In genomic region chr10:114507449-114507848, GRCh38 we compare ENCODE assay signal across 10 cellular contexts.
DNase-seq lines count a peak whose midpoint lies in the region; ATAC-seq and TF ChIP-seq lines count a peak whose summit lies in the region.
"Had no signal": no experiment of that assay in that cellular context is flagged by ENCODE, and none has a peak within 500 bp of the region (broad histone marks: within the 10 kb centered on the region; RNA-seq: fewer than 3 reads in every experiment).

No MANE protein-coding gene starts in this region.

- H3K4me3 Mint-ChIP-seq in H9 (no peak overlapping the region), WTC11 (no peak overlapping the region)

- H3K23ac ChIP-seq in H9 (ENCODE audit: insufficient read length, low read depth, low read length), result no peak overlapping the region

- H3K36me3 Mint-ChIP-seq in H9 (ENCODE audit: insufficient read depth in 1 of 3, low read depth in 3 of 3) (peaks cover 0 to 5% (median 0%) of the 10 kb centered on the region in 3 experiments; a peak in 1 of 7 replicates), WTC11 (no peaks in the 10 kb centered on the region)

- H3K4me1 Mint-ChIP-seq in H9, result peaks cover 18 to 19% of the 10 kb centered on the region in 2 experiments
- peaks cover 29% of the 10 kb centered on the region for H3K4me1 Mint-ChIP-seq in WTC11

- no peak overlapping the region for H3K56ac ChIP-seq in H9 (ENCODE audit: insufficient read length, low read depth, low read length)

- H4K5ac ChIP-seq in H9 (ENCODE audit: insufficient read length, low read depth, low read length), result no peak overlapping the region

- intact Hi-C loops in left ventricle myocardium superior (cut with micrococcal nuclease), result no loop called here

- H3K79me2 ChIP-seq in H9 (ENCODE audit: insufficient read depth, low read length), result no peaks in the 10 kb centered on the region; the same call in 1 of the 2 replicates

- H4K8ac ChIP-seq in H9 (replicated peaks; ENCODE audit: insufficient read length, low read depth, low read length), result no peak overlapping the region

- H3K9me3 Mint-ChIP-seq in H9, result no peaks in the 10 kb centered on the region
- H3K9me3 Mint-ChIP-seq in WTC11, result peaks cover 5% of the 10 kb centered on the region

- H3K9me3 ChIP-seq in H9 (ENCODE audit: control insufficient read depth, low read depth, low read length), result no peaks in the 10 kb centered on the region

- no peaks in the 10 kb centered on the region for H3K27me3 ChIP-seq in H9 (ENCODE audit: insufficient read depth, low read length)
- H3K27me3 ChIP-seq in H7 (ENCODE audit: control insufficient read depth, insufficient read depth, low read length), result no peaks in the 10 kb centered on the region

- no peaks in the 10 kb centered on the region for H4K20me1 ChIP-seq in H9 (ENCODE audit: control insufficient read depth, insufficient read depth, insufficient read length)

- H2BK15ac ChIP-seq in H9 (ENCODE audit: low read depth, low read length), result no peak overlapping the region

- no peak overlapping the region for H2BK12ac ChIP-seq in H9 (ENCODE audit: insufficient read length, low read depth, low read length)

- H3T11ph ChIP-seq in H9 (ENCODE audit: low read length), result no peak overlapping the region

- no peak overlapping the region for H2BK20ac ChIP-seq in H9 (ENCODE audit: low read depth, low read length, poor library complexity, severe bottlenecking)

- H4K91ac ChIP-seq in H9 (ENCODE audit: insufficient read length, low read depth, low read length), result no peak overlapping the region

- no peak overlapping the region for H2BK5ac ChIP-seq in H9 (ENCODE audit: insufficient read length, low read length)

- peak overlapping the region in 2 of 3 experiments; percentile 35 to 90; a peak in 2 of 7 replicates for H3K27ac Mint-ChIP-seq in H9
- H3K27ac Mint-ChIP-seq in WTC11, result peak overlapping the region; percentile 53; the same call in 1 of the 2 replicates

- no peak overlapping the region for H3K9ac ChIP-seq in H9 (ENCODE audit: extremely low read depth, insufficient read length, low read length)

- H3K23me2 ChIP-seq in H9 (ENCODE audit: insufficient read length, low read depth, low read length, poor library complexity, severe bottlenecking), result no peaks in the 10 kb centered on the region

- peak; percentile 59 for ATAC-seq in WTC11
- ATAC-seq in left ventricle myocardium superior, result peak; percentile 76
- no peak for ATAC-seq in GM18861 (IDR thresholded peaks at IDR 0.05; ENCODE audit: unreplicated experiment)
- ATAC-seq in HG03521 (IDR thresholded peaks at IDR 0.05; ENCODE audit: unreplicated experiment), result no peak

- H3K36me3 ChIP-seq in H7 (replicated peaks; ENCODE audit: control insufficient read depth, insufficient read depth, low read length), result no peaks in the 10 kb centered on the region

- H2AFZ ChIP-seq in H9 (ENCODE audit: low read length), result no peak overlapping the region

- H3K27ac ChIP-seq in H9 (ENCODE audit: insufficient read length, low read depth, low read length), result no peak overlapping the region
- peak overlapping the region in 11 of 21 experiments; percentile 8 to 55 (median 36) for H3K27ac ChIP-seq in skin epidermis

- DNase-seq in H9, result no peak
- DNase-seq in WTC11 (ENCODE audit: low spot score), result no peak
- DNase-seq in left ventricle myocardium superior, result peak; percentile 82
- DNase-seq in hepatic stellate cell (ENCODE audit: low spot score), result no peak
- DNase-seq in H7, result no peak
- DNase-seq: stimulated activated CD4-positive, alpha-beta T cell treated with anti-CD3 and anti-CD28 coated beads, Interleukin-4, amount 100 ng/mL, for 24 hours had no signal

- no peak for TF ChIP-seq CTCF in H9 (conservative IDR thresholded peaks at IDR 0.05)
- TF ChIP-seq CTCF in WTC11 (IDR thresholded peaks at IDR 0.05), result no peak

- H3K4me1 ChIP-seq in H9 (ENCODE audit: insufficient read depth, low read length), result peaks cover 3% of the 10 kb centered on the region; the same call in 1 of the 2 replicates

- H3K18ac ChIP-seq in H9 (ENCODE audit: insufficient read length, low read depth, low read length), result no peak overlapping the region

- POLR2A ChIA-PET in WTC11 (lab: Charles Lee), result interaction anchor here (1.2 kb wide), 1 partner anchor 9 kb away, joined by 3 read pairs; no protein-coding TSS in a partner anchor

- H3K4ac ChIP-seq in H9 (ENCODE audit: low read depth, low read length), result no peak overlapping the region

- peak overlapping the region; percentile 37; the same call in 1 of the 2 replicates for H3K14ac ChIP-seq in H9 (ENCODE audit: insufficient read depth, low read length)

- no CpG with 5 or more reads among the region's 4 CpGs for WGBS in H9 (ENCODE audit: extremely low coverage, insufficient read length, low lambda C conversion rate)

- H3K4me3 ChIP-seq in skin epidermis, result no peak overlapping the region
- no peak overlapping the region for H3K4me3 ChIP-seq in H7 (ENCODE audit: insufficient read depth, low read depth, low read length)
- H3K4me3 ChIP-seq: dorsolateral prefrontal cortex had no signal

- H3K27me3 Mint-ChIP-seq in H9 (ENCODE audit: low read depth), result no peaks in the 10 kb centered on the region
- H3K27me3 Mint-ChIP-seq in WTC11 (ENCODE audit: low read depth), result no peaks in the 10 kb centered on the region

- H3K79me1 ChIP-seq in H9 (ENCODE audit: insufficient read depth, low read depth, low read length, poor library complexity, severe bottlenecking), result no peaks in the 10 kb centered on the region

- no peak overlapping the region for H3K4me2 ChIP-seq in H9 (ENCODE audit: insufficient read depth, insufficient read length, low read length)

- no peak overlapping the region for H2BK120ac ChIP-seq in H9 (ENCODE audit: low read depth, low read length, poor library complexity, severe bottlenecking)

- H2AK5ac ChIP-seq in H9 (ENCODE audit: insufficient read length, low read length), result no peak overlapping the region

- CTCF ChIA-PET in WTC11 (lab: Charles Lee), result interaction anchor here (1.3 kb wide), 1 partner anchor 10 kb away, joined by 5 read pairs; no protein-coding TSS in a partner anchor

TF ChIP-seq in WTC11, 78 proteins besides CTCF, POLR2A, EP300 and RAD21 (continues in another document):
- no peak for TF ChIP-seq ZNF423 (CRISPR knock-in tag; IDR thresholded peaks at IDR 0.05)
- TF ChIP-seq IRF2 (CRISPR knock-in tag; IDR thresholded peaks at IDR 0.05; ENCODE audit: borderline replicate concordance, low read depth), result no peak
- no peak for TF ChIP-seq IRF1 (CRISPR knock-in tag; IDR thresholded peaks at IDR 0.05)
- no peak for TF ChIP-seq PREB (CRISPR knock-in tag; IDR thresholded peaks at IDR 0.05; ENCODE audit: borderline replicate concordance)
- no peak for TF ChIP-seq KAT7 (CRISPR knock-in tag; IDR thresholded peaks at IDR 0.05; ENCODE audit: borderline replicate concordance)
- TF ChIP-seq GTF2I (CRISPR knock-in tag; conservative IDR thresholded peaks at IDR 0.05), result no peak
- no peak for TF ChIP-seq HMGA2 (CRISPR knock-in tag; IDR thresholded peaks at IDR 0.05)
- TF ChIP-seq MXD4 (CRISPR knock-in tag; IDR thresholded peaks at IDR 0.05; ENCODE audit: borderline replicate concordance), result no peak
- no peak for TF ChIP-seq ARID4B (CRISPR knock-in tag; IDR thresholded peaks at IDR 0.05; ENCODE audit: borderline replicate concordance)
- no peak for TF ChIP-seq CREM (CRISPR knock-in tag; IDR thresholded peaks at IDR 0.05)
- no peak for TF ChIP-seq ETV6 (CRISPR knock-in tag; IDR thresholded peaks at IDR 0.05)

Comparison
In these comparisons a context has a peak if more than half of its experiments do, and no peak if none do; other contexts are left out.
1. ATAC-seq: peak in WTC11 (single experiment) and left ventricle myocardium superior (single experiment); none in GM18861 (single experiment) and HG03521 (single experiment).